8 cellular contexts compared by ENCODE assay signal in genomic region chr4:98995183-98996055, GRCh38. TPM values are rescaled to one million over a fixed set of nuclear protein-coding genes. Genes with fewer than 3 reads are reported as not detected.
DNase-seq lines count a peak whose midpoint lies in the region; ATAC-seq and TF ChIP-seq lines count a peak whose summit lies in the region.

METAP1 (plus strand) TSS chr4:98995721; CDS start chr4:98995754, 33 bp downstream.

- H3K27me3 ChIP-seq in GM23338 (ENCODE audit: insufficient read depth) (no peaks in the 10 kb centered on the region), fibroblast of lung (ENCODE audit: control insufficient read depth, insufficient read depth, low read length) (no peaks in the 10 kb centered on the region)

- H3K9me2 ChIP-seq in GM23338 (ENCODE audit: insufficient read depth) = 0 out of 2 replicates have a peak, but pooled peaks cover 2% of the 10 kb centered on the region

- POLR2A ChIA-PET in naive thymus-derived CD8-positive, alpha-beta T cell (lab: Charles Lee) = interaction anchor here (0.9 to 3.2 kb wide), 19 partner anchors 16 to 955 kb away, joined by 3 to 34 read pairs (median 5); partner anchors contain the start of genes ADH5, EIF4E, H2AZ1 and RAP1GDS1

- peak within 1 kb of the TSS; percentile 86 for H3K4me3 Mint-ChIP-seq in GM23338
- H3K4me3 Mint-ChIP-seq in naive thymus-derived CD8-positive, alpha-beta T cell = peak within 1 kb of the TSS; percentile 68 to 96 (median 91)

- DNase-seq in EH (ENCODE audit: low read depth) = peak; percentile 96
- DNase-seq in GM23338 (ENCODE audit: low spot score) = peak; percentile 96
- peak; percentile 93 for DNase-seq in LHCN-M2 (ENCODE audit: low read depth)
- DNase-seq in RPMI7951 (ENCODE audit: low read depth) = peak; percentile 93
- DNase-seq in activated T-helper 1 cell treated with anti-CD3 and anti-CD28 coated beads, Interleukin-2, amount 50 U/mL, for 16 hours (ENCODE audit: low read depth in 1 of 2, low spot score in 1 of 2) = peak; percentile 89 to 93
- peak; percentile 91 to 93 for DNase-seq in fibroblast of lung (ENCODE audit: low read depth in 2 of 2)
- DNase-seq in naive thymus-derived CD8-positive, alpha-beta T cell = peak; percentile 85 to 98 (median 97)
- DNase-seq in stimulated activated naive CD4-positive, alpha-beta T cell (lab: John Stamatoyannopoulos, UW) = peak; percentile 95 to 97 (median 95)

- H3K4me1 ChIP-seq in GM23338 (ENCODE audit: insufficient read depth) (peaks cover 29% of the 10 kb centered on the region), fibroblast of lung (ENCODE audit: control insufficient read depth, extremely low read depth, insufficient read depth, low read length) (no peaks in the 10 kb centered on the region)

- no peaks in the 10 kb centered on the region for H3K36me3 ChIP-seq in GM23338 (ENCODE audit: insufficient read depth)
- H3K36me3 ChIP-seq in fibroblast of lung (ENCODE audit: control insufficient read depth, insufficient read depth, low read length) = no peaks in the 10 kb centered on the region

- H3F3A ChIP-seq in GM23338 (replicated peaks; ENCODE audit: low read depth) = no peaks in the 10 kb centered on the region; the same call in 1 of the 2 replicates

- H3K27ac ChIP-seq in GM23338 (ENCODE audit: low read depth) = peak within 1 kb of the TSS; percentile 91
- H3K27ac ChIP-seq in fibroblast of lung (ENCODE audit: insufficient read depth, low read length) = peak within 1 kb of the TSS; percentile 77

- TF ChIP-seq CTCF in GM23338 (conservative IDR thresholded peaks at IDR 0.05; ENCODE audit: low read depth in 2 of 2) (peak; percentile 55 to 81), fibroblast of lung (conservative IDR thresholded peaks at IDR 0.05 in 1 of 2, IDR thresholded peaks at IDR 0.05 in 1 of 2; ENCODE audit: low read depth in 1 of 2, low read length in 2 of 2) (peak; percentile 37 to 47)

- peaks cover 30% of the 10 kb centered on the region for H3K4me1 Mint-ChIP-seq in GM23338
- peaks cover 9 to 44% (median 41%) of the 10 kb centered on the region in 4 donors for H3K4me1 Mint-ChIP-seq in naive thymus-derived CD8-positive, alpha-beta T cell

- H4K20me1 ChIP-seq in GM23338 (replicated peaks; ENCODE audit: insufficient read depth) (peaks cover 33% of the 10 kb centered on the region), fibroblast of lung (ENCODE audit: control insufficient read depth, extremely low read depth, insufficient read depth, low read length) (no peaks in the 10 kb centered on the region)

- ATAC-seq in GM23338 = peak; percentile 87
- ATAC-seq in naive thymus-derived CD8-positive, alpha-beta T cell = peak; percentile 87 to 89

- H3K27me3 Mint-ChIP-seq in GM23338 (ENCODE audit: insufficient read depth, low read depth, poor library complexity) = peaks cover 7% of the 10 kb centered on the region
- no peaks in the 10 kb centered on the region for H3K27me3 Mint-ChIP-seq in naive thymus-derived CD8-positive, alpha-beta T cell

- no peaks in the 10 kb centered on the region for H3K9me3 ChIP-seq in fibroblast of lung (ENCODE audit: control insufficient read depth, insufficient read depth, low read depth, low read length)

- H3K4me2 ChIP-seq in GM23338 (peak within 1 kb of the TSS; percentile 98), fibroblast of lung (ENCODE audit: extremely low read depth, insufficient read depth, low read length) (peak within 1 kb of the TSS; percentile 88)

- H3K4me3 ChIP-seq in GM23338 (peak within 1 kb of the TSS; percentile 97), fibroblast of lung (replicated peaks in 1 of 4; ENCODE audit: control extremely low read depth in 1 of 4, insufficient read depth in 1 of 4, low read depth in 3 of 4, low read length in 4 of 4) (peak within 1 kb of the TSS; percentile 69 to 92 (median 86))

- peaks cover 44% of the 10 kb centered on the region for H3K79me2 ChIP-seq in GM23338 (replicated peaks; ENCODE audit: insufficient read depth)
- H3K79me2 ChIP-seq in fibroblast of lung (ENCODE audit: control insufficient read depth, insufficient read depth, low read length) = peaks cover 42% of the 10 kb centered on the region

- peak within 1 kb of the TSS; percentile 95 for H2AFZ ChIP-seq in GM23338
- peak within 1 kb of the TSS; percentile 99 for H2AFZ ChIP-seq in fibroblast of lung (ENCODE audit: low read length)

- H3K9ac ChIP-seq in fibroblast of lung (ENCODE audit: insufficient read depth, low read length) = peak within 1 kb of the TSS; percentile 73

- peak within 1 kb of the TSS; percentile 85 for H3K27ac Mint-ChIP-seq in GM23338
- H3K27ac Mint-ChIP-seq in naive thymus-derived CD8-positive, alpha-beta T cell = peak within 1 kb of the TSS; percentile 92 to 100 (median 98)

- peaks cover 15% of the 10 kb centered on the region; the same call in 2 of the 3 replicates for H3K9me3 Mint-ChIP-seq in GM23338
- H3K9me3 Mint-ChIP-seq in naive thymus-derived CD8-positive, alpha-beta T cell = no peaks in the 10 kb centered on the region

- peaks cover 11% of the 10 kb centered on the region; the same call in 2 of the 3 replicates for H3K36me3 Mint-ChIP-seq in GM23338 (ENCODE audit: low read depth)
- no peaks in the 10 kb centered on the region for H3K36me3 Mint-ChIP-seq in naive thymus-derived CD8-positive, alpha-beta T cell

TF ChIP-seq in GM23338, 12 proteins besides CTCF, POLR2A, EP300 and RAD21 (continues in another document):
- no peak for TF ChIP-seq REST (IDR thresholded peaks at IDR 0.05; ENCODE audit: unreplicated experiment)
- TF ChIP-seq NANOG (IDR thresholded peaks at IDR 0.05; ENCODE audit: borderline replicate concordance) = 0 out of 2 replicates have a peak, but pooled peaks have one; percentile 10

RNA-seq across cellular contexts. Expression of gene METAP1, which starts in this region (rescaled TPM):
- total RNA-seq in GM23338 (2014; rRNA removed; shearing (Covaris generic)) = 94.5 and 122 TPM in 2 replicates
- polyA plus RNA-seq in GM23338 (2016; fragmentation: Nextera tagmentation; extraction: Ambion mirVana) = 58.7 and 64.1 TPM in 2 replicates
- total RNA-seq in LHCN-M2 (2014; rRNA removed) = 61.9 and 62.7 TPM in 2 replicates
- 22.5 TPM for polyA plus RNA-seq in LHCN-M2 (2012)
- total RNA-seq in RPMI7951 (2014; rRNA removed; shearing (Covaris generic)) = 46.3 and 58.8 TPM in 2 replicates
- 24.7 and 38.5 TPM in 2 replicates for total RNA-seq in fibroblast of lung
- polyA plus RNA-seq in fibroblast of lung = 76.4 and 91.6 TPM in 2 replicates
- polyA plus RNA-seq in fibroblast of lung (2012) = 40.8 and 46.1 TPM in 2 replicates
- polyA minus RNA-seq in fibroblast of lung (ENCODE audit: low replicate concordance) = 21.2 and 34.7 TPM in 2 replicates
- total RNA-seq in naive thymus-derived CD8-positive, alpha-beta T cell = 10 to 100 TPM; 37.1 to 44.9 TPM
- 10 to 100 TPM; 23.8 to 29.2 (median 24.3) TPM for polyA plus RNA-seq in naive thymus-derived CD8-positive, alpha-beta T cell

Comparison
In these comparisons a context has a peak if more than half of its experiments do, and no peak if none do; other contexts are left out.
1. Peak in every context shown above with its lines: DNase-seq, ATAC-seq, H3K4me3 ChIP-seq and H3K27ac ChIP-seq.